In genomic region chr1:236524142-236524891, GRCh38 we compare ENCODE assay signal across 8 cellular contexts. TPM values are rescaled to one million over a fixed set of nuclear protein-coding genes. Genes with fewer than 3 reads are reported as not detected.
DNase-seq lines count a peak whose midpoint lies in the region; ATAC-seq and TF ChIP-seq lines count a peak whose summit lies in the region.

No MANE protein-coding gene starts in this region.

- no peak for TF ChIP-seq CTCF in DOHH2 (IDR thresholded peaks at IDR 0.05; ENCODE audit: low read depth, low read length, poor library complexity, severe bottlenecking)
- TF ChIP-seq CTCF in RWPE2 (IDR thresholded peaks at IDR 0.05; ENCODE audit: poor library complexity, severe bottlenecking): no peak
- no peak for TF ChIP-seq CTCF in neural crest cell (conservative IDR thresholded peaks at IDR 0.05)
- no peak for TF ChIP-seq CTCF in thyroid gland (IDR thresholded peaks at IDR 0.05)

- no peaks in the 10 kb centered on the region for H3K9me2 ChIP-seq in DOHH2 (replicated peaks; ENCODE audit: control insufficient read depth, low read length)

- peak; percentile 92 for ATAC-seq in GM21619 (IDR thresholded peaks at IDR 0.05; ENCODE audit: unreplicated experiment)
- ATAC-seq in RWPE2 (ENCODE audit: low read depth): peak; percentile 76

- peak in 1 of 2 donors; percentile 2 for TF ChIP-seq POLR2A in thyroid gland (IDR thresholded peaks at IDR 0.05)

- H3F3A ChIP-seq in DOHH2 (ENCODE audit: control insufficient read depth, insufficient read depth): peaks cover 8% of the 10 kb centered on the region

- peaks cover 3% of the 10 kb centered on the region; the same call in 1 of the 2 replicates for H3K36me3 ChIP-seq in DOHH2 (ENCODE audit: control insufficient read depth, low read length)
- peaks cover 19% of the 10 kb centered on the region for H3K36me3 ChIP-seq in RWPE2 (ENCODE audit: low read depth)
- H3K36me3 ChIP-seq in thyroid gland: peaks cover 0 to 11% of the 10 kb centered on the region in 2 donors

- H3K27me3 ChIP-seq in DOHH2 (ENCODE audit: control insufficient read depth, low read length): peaks cover 37% of the 10 kb centered on the region
- H3K27me3 ChIP-seq in RWPE2 (ENCODE audit: insufficient read depth, poor library complexity, severe bottlenecking): no peaks in the 10 kb centered on the region
- H3K27me3 ChIP-seq in thyroid gland: no peaks in the 10 kb centered on the region

- intact Hi-C loops in thyroid gland (cut with DNase I): loop anchor here (10.0 kb wide), 1 partner anchor 420 kb away; no protein-coding TSS in a partner anchor

- no peak for TF ChIP-seq EP300 in Ishikawa (IDR thresholded peaks at IDR 0.05; ENCODE audit: borderline replicate concordance)

- H3K4me1 ChIP-seq in DOHH2 (ENCODE audit: control insufficient read depth, low read length) (peaks cover 12% of the 10 kb centered on the region), RWPE2 (ENCODE audit: insufficient read depth, poor library complexity, severe bottlenecking) (no peaks in the 10 kb centered on the region), thyroid gland (peaks cover 6 to 15% of the 10 kb centered on the region in 2 donors)

- H3K36me3 Mint-ChIP-seq in neural crest cell (ENCODE audit: low read depth): no peaks in the 10 kb centered on the region

- DNase-seq in RWPE2 (ENCODE audit: low spot score) (no peak), foreskin melanocyte (peak; percentile 67), neural crest cell (ENCODE audit: low read depth, low spot score) (peak; percentile 18), thyroid gland (peak in 1 of 2 donors; percentile 42)
- DNase-seq in activated effector memory CD4-positive, alpha-beta T cell treated with anti-CD3 and anti-CD28 coated beads, Interleukin-2, amount 50 U/mL, for 16 hours: peak; percentile 84

- no peaks in the 10 kb centered on the region for H3K9me3 Mint-ChIP-seq in neural crest cell

- H3K27ac Mint-ChIP-seq in neural crest cell (ENCODE audit: unreplicated experiment): peak overlapping the region; percentile 97

- H3K79me2 ChIP-seq in DOHH2 (ENCODE audit: control insufficient read depth, low read length): no peaks in the 10 kb centered on the region

- H3K9me3 ChIP-seq in DOHH2 (ENCODE audit: control insufficient read depth, insufficient read depth, low read length) (no peaks in the 10 kb centered on the region), RWPE2 (ENCODE audit: severe bottlenecking) (no peaks in the 10 kb centered on the region), thyroid gland (no peaks in the 10 kb centered on the region)

- H3K4me2 ChIP-seq in DOHH2 (ENCODE audit: low read length): peak overlapping the region; percentile 91

- TF ChIP-seq RAD21 in Ishikawa (IDR thresholded peaks at IDR 0.05; ENCODE audit: low read depth): no peak

- H3K27ac ChIP-seq in DOHH2 (ENCODE audit: low read depth, low read length) (peak overlapping the region; percentile 52), RWPE2 (ENCODE audit: poor library complexity, severe bottlenecking) (peak overlapping the region; percentile 49), thyroid gland (peak overlapping the region; percentile 52 to 94 (median 75))

- WGBS in thyroid gland, 2 donors: 1% methylated on average over 18 to 26 of the region's 32 CpGs

- H3K4me1 Mint-ChIP-seq in neural crest cell: peaks cover 15% of the 10 kb centered on the region

- H3K4me3 Mint-ChIP-seq in neural crest cell: peak overlapping the region; percentile 95

- H3K4me3 ChIP-seq in DOHH2 (ENCODE audit: low read length) (peak overlapping the region; percentile 94), RWPE2 (ENCODE audit: severe bottlenecking) (peak overlapping the region; percentile 60), thyroid gland (replicated peaks in 1 of 3) (peak overlapping the region; percentile 49 to 95 (median 63))

- no peaks in the 10 kb centered on the region for H4K20me1 ChIP-seq in DOHH2 (ENCODE audit: control insufficient read depth, insufficient read depth, low read depth, low read length)

- no peaks in the 10 kb centered on the region for H3K27me3 Mint-ChIP-seq in neural crest cell (ENCODE audit: low read depth)

TF ChIP-seq in Ishikawa, 13 proteins besides CTCF, POLR2A, EP300 and RAD21:
- TF ChIP-seq TCF12 (IDR thresholded peaks at IDR 0.05; ENCODE audit: low read depth) (no peak), TAF1 (IDR thresholded peaks at IDR 0.05; ENCODE audit: low read depth) (no peak; the same call in 1 of the 2 replicates), EGR1 (IDR thresholded peaks at IDR 0.05) (no peak), ZBTB7A (IDR thresholded peaks at IDR 0.05; ENCODE audit: low read depth) (no peak), REST (IDR thresholded peaks at IDR 0.05; ENCODE audit: low read depth) (no peak), CEBPB (IDR thresholded peaks at IDR 0.05) (no peak), YY1 (IDR thresholded peaks at IDR 0.05; ENCODE audit: low read depth) (peak; percentile 66; the same call in 1 of the 2 replicates), NFIC (IDR thresholded peaks at IDR 0.05) (no peak), USF1 (IDR thresholded peaks at IDR 0.05) (peak; percentile 91), MAX (IDR thresholded peaks at IDR 0.05) (no peak)

RNA-seq across cellular contexts. Expression of gene LGALS8, which starts 0.5 kb away (rescaled TPM):
- 23.3 and 29.9 TPM in 2 replicates for total RNA-seq in neural crest cell
- total RNA-seq in thyroid gland: 10 to 100 TPM; 61.8 to 94.2 (median 79.2) TPM
